8 cellular contexts compared by ENCODE assay signal in genomic region chr17:38898812-38899348, GRCh38. TPM values are rescaled to one million over a fixed set of nuclear protein-coding genes. Genes with fewer than 3 reads are reported as not detected.
DNase-seq lines count a peak whose midpoint lies in the region; ATAC-seq and TF ChIP-seq lines count a peak whose summit lies in the region.

No MANE protein-coding gene starts in this region.

- POLR2A ChIA-PET in AG04450 (lab: Yijun Ruan, JAX): no interaction called here

- no peak overlapping the region for H3K4me3 ChIP-seq in AG04450 (ENCODE audit: low read depth, low read length)
- no peak overlapping the region for H3K4me3 ChIP-seq in KMS-11 (IDR thresholded peaks at IDR 0.05; ENCODE audit: insufficient read depth, low read depth, low read length)

- peaks cover 36% of the 10 kb centered on the region for H3K4me1 ChIP-seq in KMS-11 (ENCODE audit: low read depth, poor library complexity, severe bottlenecking)

- H3K79me2 ChIP-seq in KMS-11 (ENCODE audit: insufficient read depth, low read depth): no peaks in the 10 kb centered on the region

- peak overlapping the region; percentile 75 for H3K4me2 ChIP-seq in KMS-11

- H3K9ac ChIP-seq in KMS-11: peak overlapping the region; percentile 53; the same call in 1 of the 2 replicates

- H3K27ac ChIP-seq in AG04450 (ENCODE audit: low read depth, low read length) (peak overlapping the region; percentile 31), KMS-11 (peak overlapping the region; percentile 79)

- no peaks in the 10 kb centered on the region; the same call in 1 of the 2 replicates for H3K9me3 ChIP-seq in AG04450 (ENCODE audit: control insufficient read depth, insufficient read depth, low read length)

- H3K36me3 ChIP-seq in KMS-11 (ENCODE audit: insufficient read depth): no peaks in the 10 kb centered on the region

- ATAC-seq in GM21367 (IDR thresholded peaks at IDR 0.05; ENCODE audit: unreplicated experiment) (peak; percentile 71), Right ventricle myocardium superior (ENCODE audit: poor library complexity) (no peak)

- no peaks in the 10 kb centered on the region for H4K20me1 ChIP-seq in KMS-11 (ENCODE audit: insufficient read depth)

- CTCF ChIA-PET in AG04450 (lab: Charles Lee): no interaction called here

- DNase-seq in AG04450 (ENCODE audit: low read depth, low spot score) (no peak), Right ventricle myocardium superior (peak; percentile 74), NCI-H2171 treated with DMSO at 0.1 percent for 48 hours (lab: John Stamatoyannopoulos, UW) (no peak), NCI-H2107 (lab: John Stamatoyannopoulos, UW) (no peak)
- peak; percentile 93 for DNase-seq in activated CD8-positive, alpha-beta memory T cell treated with anti-CD3 and anti-CD28 coated beads for 24 hours
- peak; percentile 73 to 79 for DNase-seq in stimulated activated CD4-positive, alpha-beta T cell treated with anti-CD3 and anti-CD28 coated beads, Interleukin-2, amount 100 ng/mL, for 48 hours

- H2AFZ ChIP-seq in KMS-11 (ENCODE audit: low read depth): peak overlapping the region; percentile 45; the same call in 1 of the 2 replicates

- TF ChIP-seq CTCF in AG04450 (IDR thresholded peaks at IDR 0.05; ENCODE audit: low read depth, low read length) (no peak), KMS-11 (conservative IDR thresholded peaks at IDR 0.05; ENCODE audit: low read depth, low read length) (no peak)

- H3K27me3 ChIP-seq in AG04450 (ENCODE audit: control insufficient read depth, insufficient read depth, low read length): no peaks in the 10 kb centered on the region
- H3K27me3 ChIP-seq in KMS-11 (ENCODE audit: insufficient read depth, low read depth): no peaks in the 10 kb centered on the region

- intact Hi-C loops in Right ventricle myocardium superior (cut with DNase I): no loop called here

RNA-seq across cellular contexts. Expression of gene LASP1, which starts 29.0 kb away (rescaled TPM):
- polyA plus RNA-seq in AG04450 (2011; rRNA removed): 181 and 222 TPM in 2 replicates
- polyA minus RNA-seq in AG04450 (2011; rRNA and poly(A)+ RNA removed): 263 and 288 TPM in 2 replicates
- total RNA-seq in Right ventricle myocardium superior: 31.7 TPM

RNA-seq across cellular contexts. Expression of gene RPL23, which starts 45.4 kb away (rescaled TPM):
- polyA plus RNA-seq in AG04450 (2011; rRNA removed): 2,769 and 3,155 TPM in 2 replicates
- 380 and 454 TPM in 2 replicates for polyA minus RNA-seq in AG04450 (2011; rRNA and poly(A)+ RNA removed)
- 767 TPM for total RNA-seq in Right ventricle myocardium superior

Comparison
In these comparisons a context has a peak if more than half of its experiments do, and no peak if none do; other contexts are left out.
1. DNase-seq: peak in activated CD8-positive, alpha-beta memory T cell treated with anti-CD3 and anti-CD28 coated beads for 24 hours (single experiment), Right ventricle myocardium superior (single experiment) and stimulated activated CD4-positive, alpha-beta T cell treated with anti-CD3 and anti-CD28 coated beads, Interleukin-2, amount 100 ng/mL, for 48 hours (2 of 2); none in AG04450 (single experiment), NCI-H2171 treated with DMSO at 0.1 percent for 48 hours (single experiment) and NCI-H2107 (single experiment).